In the genomic region with DNA sequence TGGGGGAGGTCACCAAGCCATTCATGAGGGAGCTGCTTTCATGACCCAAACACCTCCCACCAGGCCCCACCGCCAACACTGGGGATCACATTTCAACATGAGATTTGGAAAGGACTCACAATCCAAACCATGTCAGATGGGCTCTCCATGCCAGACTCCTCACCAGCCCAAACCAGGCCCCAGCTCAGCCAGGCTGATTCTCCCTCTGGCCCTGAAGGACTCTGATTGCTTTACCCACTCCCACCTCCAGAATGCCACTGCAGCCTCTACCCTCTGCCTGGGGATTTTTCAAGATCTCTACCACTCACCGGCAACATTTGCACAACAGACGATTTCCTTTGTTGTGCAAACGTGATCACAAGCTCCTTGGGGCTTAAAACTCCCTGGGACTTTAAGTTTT, we compare ENCODE assay signal across 15 cellular contexts.
DNase-seq lines count a peak whose midpoint lies in the region; FAIRE-seq and TF ChIP-seq lines count a peak whose summit lies in the region.
"Had no signal": no experiment of that assay in that cellular context is flagged by ENCODE, and none has a peak within 500 bp of the region (broad histone marks: within the 10 kb centered on the region; RNA-seq: fewer than 3 reads in every experiment).

No MANE protein-coding gene starts in this region.

- H2AK5ac ChIP-seq in H1 (ENCODE audit: low read depth, low read length): no peak overlapping the region
- no peak overlapping the region for H2AK5ac ChIP-seq in mesendoderm (ENCODE audit: low read length)

- no peak overlapping the region for H2BK12ac ChIP-seq in H1 (ENCODE audit: low read depth, low read length)

- no peak for TF ChIP-seq CTCF in HEK293 (tag by site-specific recombination; IDR thresholded peaks at IDR 0.05)
- no peak for TF ChIP-seq CTCF in H1 (IDR thresholded peaks at IDR 0.05; ENCODE audit: control extremely low read depth in 1 of 3, insufficient read depth in 1 of 3, low read depth in 1 of 3, low read length in 3 of 3)
- TF ChIP-seq CTCF in tibial nerve (IDR thresholded peaks at IDR 0.05): no peak

- peaks cover 0 to 3% of the 10 kb centered on the region in 2 experiments for H4K20me1 ChIP-seq in H1 (replicated peaks in 1 of 2; ENCODE audit: control insufficient read depth in 1 of 2, insufficient read depth in 2 of 2, low read length in 2 of 2)

- DNase-seq in CD1c-positive myeloid dendritic cell (ENCODE audit: extremely low spot score): peak; percentile 31
- peak; percentile 38 to 59 for DNase-seq in H1 (ENCODE audit: low read depth in 1 of 2, low spot score in 2 of 2)
- DNase-seq in mesendoderm: peak; percentile 62
- no peak for DNase-seq in NCI-H1417 (lab: John Stamatoyannopoulos, UW)
- DNase-seq in OCI-M2 (lab: John Stamatoyannopoulos, UW; ENCODE audit: unreplicated experiment): no peak
- no peak for DNase-seq in tibial nerve (ENCODE audit: low spot score in 2 of 2)
- DNase-seq in SHP77 (lab: John Stamatoyannopoulos, UW): no peak
- DNase-seq: BE2C, EL, NCI-H1930, NCI-H510A treated with DMSO at 0.1 percent for 48 hours, SW 1271 had no signal

- H3K18ac ChIP-seq in H1 (ENCODE audit: extremely low read depth, low read length): no peak overlapping the region
- no peak overlapping the region for H3K18ac ChIP-seq in mesendoderm (ENCODE audit: low read length)

- H3K79me2 ChIP-seq in H1 (ENCODE audit: control insufficient read depth in 1 of 2, insufficient read depth in 2 of 2, low read length in 2 of 2) (no peaks in the 10 kb centered on the region), mesendoderm (ENCODE audit: control insufficient read depth, insufficient read depth, low read length) (no peaks in the 10 kb centered on the region)

- TF ChIP-seq RAD21 in H1 (IDR thresholded peaks at IDR 0.05 in 1 of 2, conservative IDR thresholded peaks at IDR 0.05 in 1 of 2; ENCODE audit: low read depth in 2 of 2, low read length in 2 of 2): no peak

- POLR2A ChIA-PET in HEK293 (lab: Yijun Ruan, JAX) (no interaction called here), H1 (lab: Charles Lee; ENCODE audit: partially characterized antibody) (no interaction called here)

- TF ChIP-seq POLR2A in H1 (IDR thresholded peaks at IDR 0.05; ENCODE audit: control extremely low read depth in 1 of 2, low read depth in 2 of 2, low read length in 2 of 2) (no peak), tibial nerve (IDR thresholded peaks at IDR 0.05) (no peak)

- 14% methylated on average over 4 of the region's 4 CpGs; no CpG with 5 or more reads in 1 of the 2 experiments for WGBS in H1 (ENCODE audit: extremely low coverage in 1 of 2, insufficient coverage in 1 of 2, insufficient read length in 1 of 2, insufficient replicate concordance in 2 of 2, low coverage in 1 of 2, low lambda C conversion rate in 2 of 2, missing lambda C conversion rate in 1 of 2), 2 experiments
- no CpG with 5 or more reads among the region's 4 CpGs for WGBS in mesendoderm (ENCODE audit: extremely low coverage, insufficient coverage, low lambda C conversion rate)
- 52 to 56% methylated on average over 4 of the region's 4 CpGs for WGBS in tibial nerve, 2 donors

- H2BK120ac ChIP-seq in H1 (replicated peaks; ENCODE audit: low read depth, low read length): no peak overlapping the region
- no peak overlapping the region for H2BK120ac ChIP-seq in mesendoderm (ENCODE audit: low read depth, low read length)

- H3K27ac ChIP-seq in HEK293 (ENCODE audit: extremely low read depth, low read depth, low read length): no peak overlapping the region
- no peak overlapping the region for H3K27ac ChIP-seq in H1 (ENCODE audit: low read depth, low read length)
- H3K27ac ChIP-seq in mesendoderm (ENCODE audit: low read depth, low read length): no peak overlapping the region
- no peak overlapping the region for H3K27ac ChIP-seq in tibial nerve
- H3K27ac ChIP-seq: SJSA1 had no signal

- peak overlapping the region in 1 of 2 experiments; percentile 44; a peak in 1 of 4 replicates for H3K4me2 ChIP-seq in H1 (ENCODE audit: insufficient read depth in 1 of 2, low read depth in 2 of 2, low read length in 2 of 2)
- H3K4me2 ChIP-seq in mesendoderm (ENCODE audit: low read length): no peak overlapping the region

- H3K4ac ChIP-seq in H1 (replicated peaks; ENCODE audit: insufficient read length, low read depth, low read length): no peak overlapping the region
- H3K4ac ChIP-seq in mesendoderm (ENCODE audit: low read depth, low read length): no peak overlapping the region

- H3K23me2 ChIP-seq in H1 (ENCODE audit: low read depth, low read length): no peaks in the 10 kb centered on the region

- H4K91ac ChIP-seq in H1 (replicated peaks; ENCODE audit: insufficient read length, low read length): no peak overlapping the region

- H4K5ac ChIP-seq in H1 (ENCODE audit: insufficient read length, low read depth, low read length) (no peak overlapping the region), mesendoderm (ENCODE audit: low read length) (no peak overlapping the region)

- H2AFZ ChIP-seq in H1 (ENCODE audit: low read length): no peak overlapping the region

- CTCF ChIA-PET in HEK293 (lab: Yijun Ruan, JAX): interaction anchor here (0.6 to 0.9 kb wide), 2 partner anchors 10 to 48 kb away, joined by 3 to 5 read pairs; no protein-coding TSS in a partner anchor
- CTCF ChIA-PET in H1 (lab: Charles Lee; ENCODE audit: partially characterized antibody): interaction anchor here (0.6 kb wide), 1 partner anchor 125 kb away, joined by 3 read pairs; no protein-coding TSS in a partner anchor

- H3K9me3 ChIP-seq in HEK293 (ENCODE audit: control insufficient read depth, insufficient read depth, low read depth, low read length) (no peaks in the 10 kb centered on the region), H1 (ENCODE audit: insufficient read depth in 2 of 2, low read depth in 1 of 2, low read length in 1 of 2) (peaks cover 0 to 6% of the 10 kb centered on the region in 2 experiments; a peak in 1 of 4 replicates), tibial nerve (no peaks in the 10 kb centered on the region)
- H3K9me3 ChIP-seq: BE2C, SJSA1 had no signal

- H4K8ac ChIP-seq in H1 (ENCODE audit: extremely low read depth, insufficient read depth, low read length): no peak overlapping the region
- no peak overlapping the region for H4K8ac ChIP-seq in mesendoderm (ENCODE audit: low read depth, low read length)

- H3K36me3 ChIP-seq in HEK293 (ENCODE audit: control insufficient read depth in 2 of 2, insufficient read depth in 1 of 2, low read length in 2 of 2): no peaks in the 10 kb centered on the region
- H3K36me3 ChIP-seq in H1 (ENCODE audit: control insufficient read depth in 2 of 4, insufficient read depth in 4 of 4, low read length in 3 of 4): no peaks in the 10 kb centered on the region
- H3K36me3 ChIP-seq in mesendoderm (ENCODE audit: control insufficient read depth, insufficient read depth, low read length): no peaks in the 10 kb centered on the region
- H3K36me3 ChIP-seq in tibial nerve: no peaks in the 10 kb centered on the region
- H3K36me3 ChIP-seq: BE2C, SJSA1 had no signal

- H2BK15ac ChIP-seq in H1 (ENCODE audit: low read length) (no peak overlapping the region), mesendoderm (replicated peaks; ENCODE audit: low read depth) (no peak overlapping the region)

- no peak overlapping the region for H3K23ac ChIP-seq in H1 (ENCODE audit: insufficient read length)
- no peak overlapping the region for H3K23ac ChIP-seq in mesendoderm (ENCODE audit: low read length)

- H3K14ac ChIP-seq in H1 (ENCODE audit: insufficient read length): no peak overlapping the region

- H3K9ac ChIP-seq in H1 (replicated peaks in 1 of 4; ENCODE audit: extremely low read depth in 1 of 4, low read depth in 3 of 4, low read length in 3 of 4) (no peak overlapping the region), mesendoderm (ENCODE audit: low read length) (no peak overlapping the region)

- H3K56ac ChIP-seq in H1 (replicated peaks; ENCODE audit: insufficient read length, low read depth, low read length) (no peak overlapping the region), mesendoderm (ENCODE audit: low read length) (peak overlapping the region; percentile 47)

- no peaks in the 10 kb centered on the region for H3K4me1 ChIP-seq in HEK293 (ENCODE audit: control insufficient read depth, insufficient read depth, low read length)
- peaks cover 0 to 10% (median 3%) of the 10 kb centered on the region in 4 experiments; a peak in 3 of 7 replicates for H3K4me1 ChIP-seq in H1 (replicated peaks in 1 of 4; ENCODE audit: control insufficient read depth in 3 of 4, insufficient read depth in 4 of 4, low read length in 3 of 4)
- no peaks in the 10 kb centered on the region for H3K4me1 ChIP-seq in mesendoderm (ENCODE audit: control insufficient read depth, low read depth, low read length)
- peaks cover 0 to 17% (median 0%) of the 10 kb centered on the region in 4 donors for H3K4me1 ChIP-seq in tibial nerve
- H3K4me1 ChIP-seq: BE2C had no signal

- H2BK20ac ChIP-seq in H1 (ENCODE audit: low read length): no peak overlapping the region

- TF ChIP-seq EP300 in H1 (IDR thresholded peaks at IDR 0.05; ENCODE audit: borderline replicate concordance in 1 of 2, low read depth in 2 of 2, low read length in 2 of 2) (no peak), tibial nerve (IDR thresholded peaks at IDR 0.05) (no peak)

- H3K27me3 ChIP-seq in H1 (replicated peaks in 1 of 4; ENCODE audit: control insufficient read depth in 3 of 4, extremely low read depth in 1 of 4, insufficient read depth in 3 of 4, low read length in 3 of 4) (peaks cover 12 to 50% (median 38%) of the 10 kb centered on the region in 4 experiments), mesendoderm (ENCODE audit: insufficient read depth, low read length, poor library complexity) (no peaks in the 10 kb centered on the region), tibial nerve (no peaks in the 10 kb centered on the region)
- H3K27me3 ChIP-seq: BE2C, SJSA1 had no signal

- H3K79me1 ChIP-seq in H1 (ENCODE audit: low read depth, low read length) (no peaks in the 10 kb centered on the region), mesendoderm (ENCODE audit: low read length) (no peaks in the 10 kb centered on the region)

- H2BK5ac ChIP-seq in H1 (ENCODE audit: low read depth, low read length) (no peak overlapping the region), mesendoderm (ENCODE audit: low read length) (no peak overlapping the region)

- FAIRE-seq in H1 (lab: Jason Lieb, UNC): peak; percentile 48
- FAIRE-seq: GM19239 had no signal

- H3K4me3 ChIP-seq in HEK293 (ENCODE audit: low read depth, low read length) (no peak overlapping the region), H1 (ENCODE audit: extremely low read depth in 1 of 4, insufficient read depth in 2 of 4, low read depth in 3 of 4, low read length in 4 of 4) (no peak overlapping the region), mesendoderm (ENCODE audit: low read length) (no peak overlapping the region), tibial nerve (no peak overlapping the region)
- H3K4me3 ChIP-seq: SJSA1 had no signal

TF ChIP-seq in HEK293, 187 proteins besides CTCF, POLR2A, EP300 and RAD21 (continues in another document):
- TF ChIP-seq ZNF394 (tag by site-specific recombination; IDR thresholded peaks at IDR 0.05; ENCODE audit: borderline replicate concordance) (no peak), ZNF626 (tag by site-specific recombination; IDR thresholded peaks at IDR 0.05) (no peak), ZNF2 (tag by site-specific recombination; IDR thresholded peaks at IDR 0.05) (no peak)

TF ChIP-seq in H1, 55 proteins besides CTCF, POLR2A, EP300 and RAD21 (continues in another document):
- TF ChIP-seq SP1 (IDR thresholded peaks at IDR 0.05; ENCODE audit: low read depth, low read length) (0 out of 2 replicates have a peak, but pooled peaks have one; percentile 44), CEBPB (IDR thresholded peaks at IDR 0.05; ENCODE audit: low read depth, low read length) (peak; percentile 35; the same call in 1 of the 2 replicates)

Comparison
In these comparisons a context has a peak if more than half of its experiments do, and no peak if none do; other contexts are left out.
1. DNase-seq: peak in CD1c-positive myeloid dendritic cell (single experiment), H1 (2 of 2) and mesendoderm (single experiment); none in NCI-H1417 (0 of 3), OCI-M2 (single experiment), tibial nerve (0 of 2) and SHP77 (0 of 2).